8 cellular contexts compared by ENCODE assay signal in the genomic region with DNA sequence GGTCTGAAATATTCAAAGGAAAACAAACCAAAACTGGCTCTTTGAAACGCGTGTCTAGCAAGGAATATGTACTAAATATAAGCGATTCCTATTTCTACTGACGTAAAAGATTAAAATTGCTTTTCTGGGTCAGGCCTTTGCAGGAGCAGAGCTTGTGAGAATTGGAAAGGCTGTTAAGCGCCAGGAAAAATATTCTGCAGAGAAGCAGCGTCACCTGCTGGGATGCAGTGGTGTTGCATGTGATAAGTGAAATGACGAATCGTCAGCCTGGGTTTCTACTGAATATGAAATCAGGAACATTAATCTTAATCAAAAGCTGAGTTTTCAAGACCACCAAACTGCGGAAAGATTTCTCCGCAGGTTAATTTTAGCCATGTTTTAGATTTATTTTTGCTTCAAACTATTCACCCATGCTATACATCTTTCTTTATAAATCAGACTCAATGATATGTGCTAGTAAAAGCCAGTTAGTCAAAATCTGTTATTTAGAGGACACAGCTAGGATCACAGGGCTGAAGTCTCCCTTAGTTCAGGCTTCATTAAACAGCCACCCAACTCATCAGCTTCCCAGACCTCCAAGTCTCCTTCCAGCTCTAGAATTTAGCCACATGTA.
DNase-seq lines count a peak whose midpoint lies in the region; ATAC-seq and TF ChIP-seq lines count a peak whose summit lies in the region.

No MANE protein-coding gene starts in this region.

- no peaks in the 10 kb centered on the region for H3K27me3 ChIP-seq in Peyer's patch

- H3K4me1 Mint-ChIP-seq in activated naive CD4-positive, alpha-beta T cell treated with anti-CD3 and anti-CD28 coated beads, Interleukin-2, amount 10 ng/mL, durations not matched to agents 7 days and 5 days = no peaks in the 10 kb centered on the region
- no peaks in the 10 kb centered on the region for H3K4me1 Mint-ChIP-seq in glutamatergic neuron (ENCODE audit: low read depth, unreplicated experiment)

- H3K4me1 ChIP-seq in Peyer's patch = no peaks in the 10 kb centered on the region

- no peaks in the 10 kb centered on the region for H3K36me3 ChIP-seq in Peyer's patch

- no peak overlapping the region for H3K4me3 Mint-ChIP-seq in activated naive CD4-positive, alpha-beta T cell treated with anti-CD3 and anti-CD28 coated beads, Interleukin-2, amount 10 ng/mL, durations not matched to agents 7 days and 5 days
- H3K4me3 Mint-ChIP-seq in glutamatergic neuron (ENCODE audit: unreplicated experiment) = no peak overlapping the region

- no peak for ATAC-seq in GM21786 (IDR thresholded peaks at IDR 0.05; ENCODE audit: unreplicated experiment)

- DNase-seq in activated T-cell treated with anti-CD3 and anti-CD28 coated beads for 1 hour (ENCODE audit: low read depth) = peak; percentile 20
- DNase-seq in activated T-cell treated with anti-CD3 and anti-CD28 coated beads for 4 hours = no peak
- DNase-seq in HS-5 (ENCODE audit: low read depth) = peak; percentile 60
- peak; percentile 24 to 89 (median 75) for DNase-seq in Peyer's patch
- peak; percentile 71 for DNase-seq in activated naive CD4-positive, alpha-beta T cell treated with anti-CD3 and anti-CD28 coated beads, Interleukin-2, amount 10 ng/mL, durations not matched to agents 7 days and 5 days
- DNase-seq in glutamatergic neuron = peak; percentile 69
- DNase-seq in pons (ENCODE audit: low spot score) = peak; percentile 73

- H3K27me3 Mint-ChIP-seq in activated naive CD4-positive, alpha-beta T cell treated with anti-CD3 and anti-CD28 coated beads, Interleukin-2, amount 10 ng/mL, durations not matched to agents 7 days and 5 days = peaks cover 13% of the 10 kb centered on the region
- peaks cover 4% of the 10 kb centered on the region for H3K27me3 Mint-ChIP-seq in glutamatergic neuron (ENCODE audit: unreplicated experiment)

- no peak for TF ChIP-seq POLR2A in Peyer's patch (IDR thresholded peaks at IDR 0.05)

- CTCF ChIA-PET in activated naive CD4-positive, alpha-beta T cell treated with anti-CD3 and anti-CD28 coated beads, Interleukin-2, amount 10 ng/mL, durations not matched to agents 7 days and 5 days (lab: Charles Lee) = interaction anchor here (0.8 to 3.9 kb wide), 25 partner anchors 9 to 773 kb away, joined by 3 to 35 read pairs (median 3); no protein-coding TSS in a partner anchor

- TF ChIP-seq CTCF in Peyer's patch (IDR thresholded peaks at IDR 0.05) (peak; percentile 30 to 99 (median 90)), glutamatergic neuron (IDR thresholded peaks at IDR 0.05; ENCODE audit: partially characterized antibody, unreplicated experiment) (peak; percentile 82)

- no peak overlapping the region for H3K27ac ChIP-seq in Peyer's patch

- H3K9me3 ChIP-seq in Peyer's patch = no peaks in the 10 kb centered on the region

- H3K9me3 Mint-ChIP-seq in activated naive CD4-positive, alpha-beta T cell treated with anti-CD3 and anti-CD28 coated beads, Interleukin-2, amount 10 ng/mL, durations not matched to agents 7 days and 5 days = no peaks in the 10 kb centered on the region
- H3K9me3 Mint-ChIP-seq in glutamatergic neuron (ENCODE audit: unreplicated experiment) = no peaks in the 10 kb centered on the region

- no peaks in the 10 kb centered on the region for H3K36me3 Mint-ChIP-seq in activated naive CD4-positive, alpha-beta T cell treated with anti-CD3 and anti-CD28 coated beads, Interleukin-2, amount 10 ng/mL, durations not matched to agents 7 days and 5 days
- no peaks in the 10 kb centered on the region for H3K36me3 Mint-ChIP-seq in glutamatergic neuron (ENCODE audit: unreplicated experiment)

- no peak overlapping the region for H3K4me3 ChIP-seq in Peyer's patch

- H3K27ac Mint-ChIP-seq in activated naive CD4-positive, alpha-beta T cell treated with anti-CD3 and anti-CD28 coated beads, Interleukin-2, amount 10 ng/mL, durations not matched to agents 7 days and 5 days = no peak overlapping the region
- no peak overlapping the region for H3K27ac Mint-ChIP-seq in glutamatergic neuron (ENCODE audit: unreplicated experiment)
